Comparison of ENCODE assay signal across 8 cellular contexts in the genomic region with DNA sequence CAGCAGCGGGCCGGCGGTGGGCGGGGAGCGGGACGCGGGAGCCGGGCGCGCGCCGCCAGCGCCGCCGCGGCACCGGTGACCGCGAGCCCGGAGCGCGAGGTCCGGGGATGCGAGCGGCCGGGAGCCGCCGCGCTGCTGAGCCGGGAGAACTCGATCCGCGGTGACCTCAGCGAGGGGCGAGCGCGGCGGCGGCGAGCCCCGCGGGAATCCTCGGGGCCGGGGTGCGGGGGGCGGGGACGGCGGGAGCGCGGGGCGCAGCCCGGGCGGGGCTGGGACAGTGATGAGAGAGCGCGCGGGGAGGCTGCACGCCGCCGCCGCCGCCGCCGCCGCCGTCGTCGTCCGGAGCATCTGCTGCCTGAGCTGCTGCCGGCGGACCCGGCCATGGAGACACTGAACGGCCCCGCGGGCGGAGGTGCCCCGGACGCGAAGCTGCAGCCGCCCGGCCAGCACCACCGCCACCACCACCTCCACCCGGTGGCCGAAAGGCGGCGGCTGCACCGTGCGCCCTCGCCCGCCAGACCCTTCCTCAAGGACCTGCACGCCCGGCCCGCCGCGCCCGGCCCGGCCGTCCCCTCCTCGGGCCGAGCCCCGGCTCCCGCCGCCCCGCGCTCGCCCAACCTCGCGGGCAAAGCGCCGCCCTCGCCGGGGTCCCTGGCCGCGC. TPM values are rescaled to one million over a fixed set of nuclear protein-coding genes. Genes with fewer than 3 reads are reported as not detected.
DNase-seq lines count a peak whose midpoint lies in the region; ATAC-seq and TF ChIP-seq lines count a peak whose summit lies in the region.

A gene (plus strand): TSS at position 277 of the 661 bp plus-strand sequence. CDS start 105 bp downstream, at position 382.

- ATAC-seq in HG02623 (IDR thresholded peaks at IDR 0.05; ENCODE audit: unreplicated experiment): peak; percentile 33
- ATAC-seq in activated T-cell treated with anti-CD3 and anti-CD28 coated beads, Interleukin-2, amount 50 U/mL, for 72 hours (replicated peaks in 1 of 2): peak; percentile 54 to 58

- TF ChIP-seq POLR2A in vagina (IDR thresholded peaks at IDR 0.05): no peak

- peaks cover 15% of the 10 kb centered on the region for H3K4me1 Mint-ChIP-seq in activated T-cell treated with anti-CD3 and anti-CD28 coated beads, Interleukin-2, amount 50 U/mL, for 72 hours (ENCODE audit: low read depth)
- peaks cover 28% of the 10 kb centered on the region for H3K4me1 Mint-ChIP-seq in nephron

- no peak for TF ChIP-seq CTCF in GM12865 (IDR thresholded peaks at IDR 0.05; ENCODE audit: insufficient read depth, low read depth, low read length, missing control alignments)
- TF ChIP-seq CTCF in fibroblast of pulmonary artery (IDR thresholded peaks at IDR 0.05; ENCODE audit: low read length, missing control alignments): no peak
- TF ChIP-seq CTCF in nephron (IDR thresholded peaks at IDR 0.05; ENCODE audit: unreplicated experiment in 3 of 3): no peak
- TF ChIP-seq CTCF in vagina (IDR thresholded peaks at IDR 0.05): no peak

- H3K36me3 ChIP-seq in vagina: no peaks in the 10 kb centered on the region

- peak within 1 kb of the TSS; percentile 96 to 97 for H3K4me3 Mint-ChIP-seq in activated T-cell treated with anti-CD3 and anti-CD28 coated beads, Interleukin-2, amount 50 U/mL, for 72 hours
- peak within 1 kb of the TSS; percentile 91 to 93 (median 91) for H3K4me3 Mint-ChIP-seq in nephron

- H3K4me3 ChIP-seq in GM12865 (ENCODE audit: low read depth, low read length) (peak within 1 kb of the TSS; percentile 82), fibroblast of pulmonary artery (replicated peaks; ENCODE audit: low read depth, low read length) (peak within 1 kb of the TSS; percentile 74), vagina (peak within 1 kb of the TSS; percentile 52 to 84)

- no peaks in the 10 kb centered on the region for H3K9me3 ChIP-seq in vagina

- H3K27ac Mint-ChIP-seq in activated T-cell treated with anti-CD3 and anti-CD28 coated beads, Interleukin-2, amount 50 U/mL, for 72 hours: no peak within 1 kb of the TSS
- H3K27ac Mint-ChIP-seq in nephron: peak within 1 kb of the TSS in 2 of 3 experiments; percentile 52 to 60

- peaks cover 18% of the 10 kb centered on the region for H3K4me1 ChIP-seq in vagina

- peaks cover 68% of the 10 kb centered on the region for H3K27me3 Mint-ChIP-seq in activated T-cell treated with anti-CD3 and anti-CD28 coated beads, Interleukin-2, amount 50 U/mL, for 72 hours (ENCODE audit: low read depth)
- peaks cover 51% of the 10 kb centered on the region for H3K27me3 Mint-ChIP-seq in nephron (ENCODE audit: low read depth)

- DNase-seq in 8988T (peak; percentile 88), GM12865 (ENCODE audit: low read depth) (peak; percentile 54), NCI-H1092 treated with DMSO at 0.1 percent for 48 hours (lab: John Stamatoyannopoulos, UW) (peak; percentile 49), fibroblast of pulmonary artery (ENCODE audit: low read depth) (peak; percentile 45), vagina (ENCODE audit: extremely low spot score in 2 of 2) (peak in 1 of 2 donors; percentile 60)
- peak; percentile 31 to 48 for DNase-seq in activated T-cell treated with anti-CD3 and anti-CD28 coated beads, Interleukin-2, amount 50 U/mL, for 72 hours

- intact Hi-C loops in vagina (cut with DNase I): no loop called here

- no peaks in the 10 kb centered on the region for H3K9me3 Mint-ChIP-seq in activated T-cell treated with anti-CD3 and anti-CD28 coated beads, Interleukin-2, amount 50 U/mL, for 72 hours
- no peaks in the 10 kb centered on the region for H3K9me3 Mint-ChIP-seq in nephron

- peaks cover 1 to 4% of the 10 kb centered on the region in 2 donors for H3K36me3 Mint-ChIP-seq in activated T-cell treated with anti-CD3 and anti-CD28 coated beads, Interleukin-2, amount 50 U/mL, for 72 hours (ENCODE audit: insufficient read depth in 2 of 2)
- H3K36me3 Mint-ChIP-seq in nephron (ENCODE audit: low read depth): peaks cover under 1% of the 10 kb centered on the region

- H3K27ac ChIP-seq in vagina: peak within 1 kb of the TSS; percentile 84

- no peaks in the 10 kb centered on the region for H3K27me3 ChIP-seq in vagina

RNA-seq across cellular contexts. Expression of the gene that starts here (rescaled TPM):
- under 1 TPM; 0.38 to 0.51 TPM for total RNA-seq in activated T-cell treated with anti-CD3 and anti-CD28 coated beads, Interleukin-2, amount 50 U/mL, for 72 hours
- total RNA-seq in vagina: 23.6 TPM

Comparison
In these comparisons a context has a peak if more than half of its experiments do, and no peak if none do; other contexts are left out.
1. RNA of the gene that starts here (total RNA-seq): 23.6 TPM in vagina (single experiment); 0.38 to 0.51 TPM in activated T-cell treated with anti-CD3 and anti-CD28 coated beads, Interleukin-2, amount 50 U/mL, for 72 hours; every median in the first group is over 10 times any median in the second.
2. Peak in DNase-seq and ATAC-seq in activated T-cell treated with anti-CD3 and anti-CD28 coated beads, Interleukin-2, amount 50 U/mL, for 72 hours; RNA of the gene not detected or under 1 TPM.
3. Peak in every context shown above with its lines, with median percentiles within 50 percentile points of each other: H3K4me3 ChIP-seq.